22 cellular contexts compared by ENCODE assay signal in the genomic region with DNA sequence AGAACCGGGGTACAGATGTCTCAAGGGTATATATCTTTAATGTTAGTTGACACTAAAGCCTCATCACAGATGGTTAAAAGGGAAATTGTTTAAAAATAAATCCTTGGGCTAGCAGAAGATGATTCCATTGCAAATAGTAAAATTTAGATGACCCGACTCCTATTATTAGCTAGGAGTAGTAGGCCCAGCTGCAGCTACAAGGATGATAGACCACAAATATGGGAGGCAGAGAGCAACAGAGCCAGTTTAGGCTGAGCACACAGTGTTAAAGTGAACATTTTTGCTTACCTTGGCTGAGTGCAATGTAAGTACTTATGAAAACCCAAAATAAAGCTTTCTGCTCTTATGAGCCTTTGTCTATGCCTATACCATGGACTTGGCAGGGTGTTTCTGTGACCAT.
"Had no signal": no experiment of that assay in that cellular context is flagged by ENCODE, and none has a peak within 500 bp of the region (broad histone marks: within the 10 kb centered on the region; RNA-seq: fewer than 3 reads in every experiment).

No MANE protein-coding gene starts in this region.

- H3K36me3 Mint-ChIP-seq: mesothelial cell of epicardium; naive thymus-derived CD8-positive, alpha-beta T cell; stimulated activated effector memory CD8-positive, alpha-beta T cell treated with anti-CD3 and anti-CD28 coated beads, Interleukin-12 subunit alpha, Interleukin-12 subunit beta, amount 100 ng/mL, for 72 hours had no signal

- FAIRE-seq: frontal cortex, kidney had no signal

- DNase-seq: cortex of kidney; hypothalamus; kidney; mesenchymal stem cell; mucosa of descending colon; naive thymus-derived CD8-positive, alpha-beta T cell; nephron progenitor cell; occipital lobe; pancreas; right lobe of liver; stimulated activated CD4-positive, alpha-beta T cell treated with anti-CD3 and anti-CD28 coated beads, Interleukin-2, amount 100 ng/mL, for 24 hours; stimulated activated CD4-positive, alpha-beta T cell treated with anti-CD3 and anti-CD28 coated beads, Interleukin-4, amount 100 ng/mL, for 24 hours; stimulated activated naive CD4-positive, alpha-beta T cell treated with Interleukin-2 at 50 U/mL for 16 hours; stomach; thyroid gland; trophoblast cell had no signal

- H3K4me1 ChIP-seq: pancreas, right lobe of liver, stomach, thyroid gland, vagina had no signal

- H3K27me3 ChIP-seq: pancreas, right lobe of liver, stomach, thyroid gland, vagina had no signal

- H3K27ac ChIP-seq: pancreas, right lobe of liver, stomach, thyroid gland, vagina had no signal

- H3K36me3 ChIP-seq: pancreas, right lobe of liver, stomach, thyroid gland, vagina had no signal

- H3K4me3 ChIP-seq: mucosa of descending colon, pancreas, right lobe of liver, stomach, thyroid gland, vagina had no signal

- H3K4me1 Mint-ChIP-seq: naive thymus-derived CD8-positive, alpha-beta T cell; nephron progenitor cell; stimulated activated effector memory CD8-positive, alpha-beta T cell treated with anti-CD3 and anti-CD28 coated beads, Interleukin-12 subunit alpha, Interleukin-12 subunit beta, amount 100 ng/mL, for 72 hours had no signal

- H3K27ac Mint-ChIP-seq: mesothelial cell of epicardium; naive thymus-derived CD8-positive, alpha-beta T cell; nephron progenitor cell; progenitor cell of endocrine pancreas; stimulated activated effector memory CD8-positive, alpha-beta T cell treated with anti-CD3 and anti-CD28 coated beads, Interleukin-12 subunit alpha, Interleukin-12 subunit beta, amount 100 ng/mL, for 72 hours had no signal

- ATAC-seq: left lobe of liver; mucosa of descending colon; naive thymus-derived CD8-positive, alpha-beta T cell; pancreas; right lobe of liver; stimulated activated effector memory CD8-positive, alpha-beta T cell treated with anti-CD3 and anti-CD28 coated beads, Interleukin-12 subunit alpha, Interleukin-12 subunit beta, amount 100 ng/mL, for 72 hours had no signal

- H3K9me3 ChIP-seq: mucosa of descending colon, pancreas, right lobe of liver, stomach, thyroid gland, vagina had no signal

- H3K9me3 Mint-ChIP-seq: mesothelial cell of epicardium, nephron progenitor cell had no signal

- H3K27me3 Mint-ChIP-seq: naive thymus-derived CD8-positive, alpha-beta T cell; progenitor cell of endocrine pancreas had no signal

- H3K4me3 Mint-ChIP-seq: mesothelial cell of epicardium; naive thymus-derived CD8-positive, alpha-beta T cell; nephron progenitor cell; stimulated activated effector memory CD8-positive, alpha-beta T cell treated with anti-CD3 and anti-CD28 coated beads, Interleukin-12 subunit alpha, Interleukin-12 subunit beta, amount 100 ng/mL, for 72 hours had no signal
